9 cellular contexts compared by ENCODE assay signal in genomic region chr4:99855677-99856076, GRCh38. TPM values are rescaled to one million over a fixed set of nuclear protein-coding genes. Genes with fewer than 3 reads are reported as not detected.
DNase-seq lines count a peak whose midpoint lies in the region; ATAC-seq and TF ChIP-seq lines count a peak whose summit lies in the region.
"Had no signal": no experiment of that assay in that cellular context is flagged by ENCODE, and none has a peak within 500 bp of the region (broad histone marks: within the 10 kb centered on the region; RNA-seq: fewer than 3 reads in every experiment).

No MANE protein-coding gene starts in this region.

- H3K9me3 ChIP-seq in GM23248 (ENCODE audit: low read depth), result no peaks in the 10 kb centered on the region

- no peak overlapping the region for H3K27ac ChIP-seq in GM23248

- H3K27me3 Mint-ChIP-seq in activated naive CD8-positive, alpha-beta T cell treated with anti-CD3 and anti-CD28 coated beads, Interleukin-2, amount 50 U/mL, for 24 hours, result no peaks in the 10 kb centered on the region

- peak; percentile 38 for ATAC-seq in HG03520 (IDR thresholded peaks at IDR 0.05; ENCODE audit: unreplicated experiment)
- ATAC-seq in activated naive CD8-positive, alpha-beta T cell treated with anti-CD3 and anti-CD28 coated beads, Interleukin-2, amount 50 U/mL, for 24 hours, result peak; percentile 27

- no peak overlapping the region for H3K4me3 ChIP-seq in GM23248

- no peaks in the 10 kb centered on the region for H3K4me1 ChIP-seq in GM23248 (ENCODE audit: insufficient read depth)

- H3K9me3 Mint-ChIP-seq in activated naive CD8-positive, alpha-beta T cell treated with anti-CD3 and anti-CD28 coated beads, Interleukin-2, amount 50 U/mL, for 24 hours, result no peaks in the 10 kb centered on the region

- H3K36me3 ChIP-seq in GM23248 (ENCODE audit: low read depth), result no peaks in the 10 kb centered on the region

- H3K79me2 ChIP-seq in GM23248 (ENCODE audit: insufficient read depth), result no peaks in the 10 kb centered on the region

- WGBS in GM23248 (ENCODE audit: low coverage in 1 of 2, low lambda C conversion rate in 2 of 2, missing lambda C conversion rate in 2 of 2), 2 experiments, result 79 to 81% methylated on average over 1 of the region's 1 CpG

- H2AFZ ChIP-seq in GM23248, result no peak overlapping the region

- H4K20me1 ChIP-seq in GM23248 (ENCODE audit: insufficient read depth), result no peaks in the 10 kb centered on the region

- no peaks in the 10 kb centered on the region for H3F3A ChIP-seq in GM23248 (ENCODE audit: insufficient read depth)

- peaks cover 77% of the 10 kb centered on the region for H3K4me1 Mint-ChIP-seq in activated naive CD8-positive, alpha-beta T cell treated with anti-CD3 and anti-CD28 coated beads, Interleukin-2, amount 50 U/mL, for 24 hours

- no peak overlapping the region for H3K9ac ChIP-seq in GM23248

- peak overlapping the region; percentile 22 for H3K4me3 Mint-ChIP-seq in activated naive CD8-positive, alpha-beta T cell treated with anti-CD3 and anti-CD28 coated beads, Interleukin-2, amount 50 U/mL, for 24 hours

- TF ChIP-seq CTCF in GM20000 (IDR thresholded peaks at IDR 0.05; ENCODE audit: extremely low read depth, missing control alignments), result no peak

- no peak overlapping the region for H3K4me2 ChIP-seq in GM23248 (ENCODE audit: unreplicated experiment)

- in situ Hi-C loops in GM23248 (cut with MboI), result no loop called here

- peak; percentile 12 for DNase-seq in GDM1 (lab: John Stamatoyannopoulos, UW)
- peak; percentile 34 for DNase-seq in GM20000 (ENCODE audit: low spot score)
- DNase-seq in activated naive CD8-positive, alpha-beta T cell treated with anti-CD3 and anti-CD28 coated beads, Interleukin-2, amount 50 U/mL, for 24 hours, result no peak
- no peak for DNase-seq in cortex of kidney (lab: John Stamatoyannopoulos, UW)
- no peak for DNase-seq in GM23248
- DNase-seq in NCI-H2029 (lab: John Stamatoyannopoulos, UW), result no peak
- DNase-seq in NCI-H128 (lab: John Stamatoyannopoulos, UW; ENCODE audit: unreplicated experiment), result no peak

- H3K27ac Mint-ChIP-seq in activated naive CD8-positive, alpha-beta T cell treated with anti-CD3 and anti-CD28 coated beads, Interleukin-2, amount 50 U/mL, for 24 hours, result peak overlapping the region; percentile 87

- no peaks in the 10 kb centered on the region for H3K9me2 ChIP-seq in GM23248 (ENCODE audit: insufficient read depth)

- H3K36me3 Mint-ChIP-seq in activated naive CD8-positive, alpha-beta T cell treated with anti-CD3 and anti-CD28 coated beads, Interleukin-2, amount 50 U/mL, for 24 hours (ENCODE audit: low read depth), result peaks cover 50% of the 10 kb centered on the region

- H3K27me3 ChIP-seq in GM23248 (replicated peaks; ENCODE audit: insufficient read depth), result 0 out of 2 replicates have a peak, but pooled peaks cover 9% of the 10 kb centered on the region

RNA-seq across cellular contexts. Expression of gene LAMTOR3, which starts 38.5 kb away (rescaled TPM):
- total RNA-seq in GM23248 (2014; rRNA removed; shearing (Covaris generic)), result 47.0 and 68.1 TPM in 2 replicates
- polyA plus RNA-seq in GM23248 (2016; fragmentation: Nextera tagmentation; extraction: Ambion mirVana), result 59.7 and 64.3 TPM in 2 replicates

RNA-seq across cellular contexts. Expression of gene DAPP1, which starts 39.0 kb away (rescaled TPM):
- total RNA-seq in GM23248 (2014; rRNA removed; shearing (Covaris generic)), result not detected in 2 replicates
- 0.13 TPM in 1 of 2 replicates, not detected in the other for polyA plus RNA-seq in GM23248 (2016; fragmentation: Nextera tagmentation; extraction: Ambion mirVana)
- total RNA-seq: glomerular endothelial cell had no signal

Comparison
In these comparisons a context has a peak if more than half of its experiments do, and no peak if none do; other contexts are left out.
1. DNase-seq: peak in GDM1 (single experiment) and GM20000 (single experiment); none in activated naive CD8-positive, alpha-beta T cell treated with anti-CD3 and anti-CD28 coated beads, Interleukin-2, amount 50 U/mL, for 24 hours (single experiment), cortex of kidney (single experiment), GM23248 (single experiment), NCI-H2029 (single experiment) and NCI-H128 (single experiment).